In the genomic region with DNA sequence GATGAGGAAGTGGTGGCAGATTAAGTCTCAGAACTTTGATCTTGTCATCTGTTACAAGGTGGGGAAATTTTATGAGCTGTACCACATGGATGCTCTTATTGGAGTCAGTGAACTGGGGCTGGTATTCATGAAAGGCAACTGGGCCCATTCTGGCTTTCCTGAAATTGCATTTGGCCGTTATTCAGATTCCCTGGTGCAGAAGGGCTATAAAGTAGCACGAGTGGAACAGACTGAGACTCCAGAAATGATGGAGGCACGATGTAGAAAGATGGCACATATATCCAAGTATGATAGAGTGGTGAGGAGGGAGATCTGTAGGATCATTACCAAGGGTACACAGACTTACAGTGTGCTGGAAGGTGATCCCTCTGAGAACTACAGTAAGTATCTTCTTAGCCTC, we compare ENCODE assay signal across 2 cellular contexts.
TF ChIP-seq lines count a peak whose summit lies in the region.

No MANE protein-coding gene starts in this region.

TF ChIP-seq in HepG2, 621 proteins besides CTCF, POLR2A, EP300 and RAD21:
- TF ChIP-seq RBM22 (optimal IDR thresholded peaks at IDR 0.05; ENCODE audit: low read length): peak; percentile 91
- no peak for TF ChIP-seq ZNF256 (CRISPR knock-in tag; conservative IDR thresholded peaks at IDR 0.05)
- TF ChIP-seq AGO2 (optimal IDR thresholded peaks at IDR 0.05; ENCODE audit: low read depth, low read length): peak; percentile 28

TF ChIP-seq in H1, 55 proteins besides CTCF, POLR2A, EP300 and RAD21:
- peak; percentile 17; the same call in 1 of the 2 replicates for TF ChIP-seq POLR2AphosphoS5 (IDR thresholded peaks at IDR 0.05; ENCODE audit: low read depth, low read length)
- TF ChIP-seq, protein P1, sequence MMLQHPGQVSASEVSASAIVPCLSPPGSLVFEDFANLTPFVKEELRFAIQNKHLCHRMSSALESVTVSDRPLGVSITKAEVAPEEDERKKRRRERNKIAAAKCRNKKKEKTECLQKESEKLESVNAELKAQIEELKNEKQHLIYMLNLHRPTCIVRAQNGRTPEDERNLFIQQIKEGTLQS (IDR thresholded peaks at IDR 0.05; ENCODE audit: insufficient read depth, low read depth, low read length): no peak
- TF ChIP-seq SP4 (IDR thresholded peaks at IDR 0.05; ENCODE audit: low read length): no peak
- TF ChIP-seq TAF7 (optimal IDR thresholded peaks at IDR 0.05; ENCODE audit: borderline replicate concordance, low read depth, low read length): no peak
- no peak for TF ChIP-seq CBX5 (IDR thresholded peaks at IDR 0.05; ENCODE audit: low read depth, low read length)
